8 cellular contexts compared by ENCODE assay signal in the genomic region with DNA sequence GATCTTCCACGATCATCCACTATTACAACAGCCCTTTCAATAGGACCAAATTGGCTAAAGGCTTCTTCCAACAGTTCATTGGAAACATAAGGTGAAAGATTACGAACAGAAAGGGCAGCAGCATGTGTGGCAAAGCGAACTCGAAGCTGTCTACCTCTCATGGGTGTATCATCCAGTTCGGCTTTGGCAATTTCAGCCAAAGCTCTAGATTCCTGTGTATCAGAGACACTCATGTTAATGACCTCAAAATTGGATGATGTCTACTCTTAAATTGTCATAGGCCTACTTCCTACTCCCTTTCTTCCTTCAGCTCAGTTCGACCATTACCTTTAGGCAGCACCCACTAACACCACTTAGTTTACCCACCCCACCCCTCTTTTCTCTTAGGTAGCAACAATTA. TPM values are rescaled to one million over a fixed set of nuclear protein-coding genes. Genes with fewer than 3 reads are reported as not detected.
DNase-seq lines count a peak whose midpoint lies in the region; ATAC-seq and TF ChIP-seq lines count a peak whose summit lies in the region.

No MANE protein-coding gene starts in this region.

- H3K4me3 ChIP-seq in GM08714 (ENCODE audit: low read length) (peak overlapping the region; percentile 99), Peyer's patch (peak overlapping the region; percentile 98 to 99 (median 99)), esophagus muscularis mucosa (peak overlapping the region; percentile 98 to 100 (median 99))

- TF ChIP-seq POLR2A in Peyer's patch (IDR thresholded peaks at IDR 0.05) = no peak
- no peak for TF ChIP-seq POLR2A in esophagus muscularis mucosa (IDR thresholded peaks at IDR 0.05; ENCODE audit: low read depth)

- peak overlapping the region; percentile 89 for H3K4me3 Mint-ChIP-seq in progenitor cell of endocrine pancreas (ENCODE audit: low read depth)

- peaks cover 56% of the 10 kb centered on the region for H3K36me3 Mint-ChIP-seq in progenitor cell of endocrine pancreas (ENCODE audit: insufficient read depth)

- no peak for ATAC-seq in GM18517 (IDR thresholded peaks at IDR 0.05; ENCODE audit: unreplicated experiment)

- H3K9me3 ChIP-seq in Peyer's patch = no peaks in the 10 kb centered on the region
- no peaks in the 10 kb centered on the region for H3K9me3 ChIP-seq in esophagus muscularis mucosa

- H3K4me1 Mint-ChIP-seq in progenitor cell of endocrine pancreas (ENCODE audit: low read depth) = peaks cover 51% of the 10 kb centered on the region

- H3K9me3 Mint-ChIP-seq in progenitor cell of endocrine pancreas (ENCODE audit: low read depth) = no peaks in the 10 kb centered on the region

- DNase-seq in Peyer's patch (no peak), esophagus muscularis mucosa (ENCODE audit: extremely low spot score) (no peak), progenitor cell of endocrine pancreas (ENCODE audit: low spot score, unreplicated experiment) (no peak), HCEC 1CT (no peak), NCI-H345 (lab: John Stamatoyannopoulos, UW) (no peak), NCI-H187 treated with DMSO at 0.1 percent for 48 hours (lab: John Stamatoyannopoulos, UW) (no peak)

- no peak for TF ChIP-seq CTCF in Peyer's patch (IDR thresholded peaks at IDR 0.05)
- no peak for TF ChIP-seq CTCF in esophagus muscularis mucosa (IDR thresholded peaks at IDR 0.05)
- TF ChIP-seq CTCF in progenitor cell of endocrine pancreas (IDR thresholded peaks at IDR 0.05; ENCODE audit: unreplicated experiment) = no peak

- no peak for TF ChIP-seq EP300 in esophagus muscularis mucosa (IDR thresholded peaks at IDR 0.05)

- H3K27me3 ChIP-seq in Peyer's patch (no peaks in the 10 kb centered on the region), esophagus muscularis mucosa (no peaks in the 10 kb centered on the region)

- H3K27ac Mint-ChIP-seq in progenitor cell of endocrine pancreas = peak overlapping the region; percentile 93

- intact Hi-C loops in esophagus muscularis mucosa (cut with DNase I) = loop anchor here (5.0 to 10.0 kb wide), 3 partner anchors 158 to 367 kb away; a partner anchor contains a TSS

- H3K27ac ChIP-seq in Peyer's patch (peak overlapping the region in 3 of 4 donors; percentile 3 to 99 (median 98)), esophagus muscularis mucosa (replicated peaks in 1 of 4) (peak overlapping the region; percentile 97 to 100 (median 100))

- H3K27me3 Mint-ChIP-seq in progenitor cell of endocrine pancreas = no peaks in the 10 kb centered on the region

- H3K4me1 ChIP-seq in Peyer's patch (peaks cover 4 to 52% (median 7%) of the 10 kb centered on the region in 4 donors), esophagus muscularis mucosa (peaks cover 55 to 65% (median 62%) of the 10 kb centered on the region in 4 donors)

- H3K36me3 ChIP-seq in Peyer's patch = peaks cover 0 to 56% (median 0%) of the 10 kb centered on the region in 3 donors
- peaks cover 49 to 58% (median 51%) of the 10 kb centered on the region in 4 donors for H3K36me3 ChIP-seq in esophagus muscularis mucosa

- 10% methylated on average over 6 of the region's 6 CpGs for WGBS in esophagus muscularis mucosa

RNA-seq across cellular contexts. Expression of a gene that starts 2.2 kb away (rescaled TPM):
- total RNA-seq in Peyer's patch (100 to 1,000 TPM; 177 to 629 (median 255) TPM), esophagus muscularis mucosa (100 to 1,000 TPM in 2 of 4 donors, 10 to 100 TPM in 2; 81.1 to 160 (median 127) TPM), progenitor cell of endocrine pancreas (651 and 653 TPM in 2 replicates)
